15 cellular contexts compared by ENCODE assay signal in the genomic region with DNA sequence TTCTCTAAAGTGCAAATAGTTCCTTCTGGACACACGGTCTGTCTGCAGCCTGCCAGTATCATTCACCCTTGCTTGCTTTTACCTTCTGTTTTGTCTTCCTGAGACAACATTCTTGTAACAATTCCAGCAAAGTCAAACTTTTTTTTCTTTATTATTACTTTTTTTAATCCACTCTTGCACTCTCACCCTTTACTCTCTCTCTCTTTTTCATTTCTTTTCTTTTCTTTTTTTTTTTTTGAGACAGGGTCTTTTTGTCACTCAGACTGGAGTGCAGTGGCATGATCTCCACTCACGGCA. TPM values are rescaled to one million over a fixed set of nuclear protein-coding genes. Genes with fewer than 3 reads are reported as not detected.
DNase-seq lines count a peak whose midpoint lies in the region; ATAC-seq, FAIRE-seq and TF ChIP-seq lines count a peak whose summit lies in the region.
"Had no signal": no experiment of that assay in that cellular context is flagged by ENCODE, and none has a peak within 500 bp of the region (broad histone marks: within the 10 kb centered on the region; RNA-seq: fewer than 3 reads in every experiment).

No MANE protein-coding gene starts in this region.

- H3K4me2 ChIP-seq in astrocyte (ENCODE audit: low read length): no peak overlapping the region
- H3K4me2 ChIP-seq in H9 (ENCODE audit: insufficient read depth, insufficient read length, low read length): no peak overlapping the region

- no peak overlapping the region for H2BK5ac ChIP-seq in H9 (ENCODE audit: insufficient read length, low read length)

- H3K4me3 ChIP-seq in astrocyte (ENCODE audit: insufficient read depth, low read depth, low read length): no peak overlapping the region
- H3K4me3 ChIP-seq in mucosa of rectum (ENCODE audit: low read length in 2 of 2): no peak overlapping the region
- H3K4me3 ChIP-seq in vagina: no peak overlapping the region
- H3K4me3 ChIP-seq: heart right ventricle had no signal

- H4K5ac ChIP-seq in H9 (ENCODE audit: insufficient read length, low read depth, low read length): no peak overlapping the region

- POLR2A ChIA-PET in activated naive CD8-positive, alpha-beta T cell treated with anti-CD3 and anti-CD28 coated beads, Interleukin-2, amount 10 ng/mL, durations not matched to agents 7 days and 5 days (lab: Charles Lee): no interaction called here

- H4K91ac ChIP-seq in H9 (ENCODE audit: insufficient read length, low read depth, low read length): no peak overlapping the region

- H3K4me1 ChIP-seq in astrocyte (ENCODE audit: insufficient read depth, low read length): no peaks in the 10 kb centered on the region
- peaks cover 8 to 14% of the 10 kb centered on the region in 2 donors for H3K4me1 ChIP-seq in mucosa of rectum (ENCODE audit: control insufficient read depth in 2 of 2, insufficient read depth in 2 of 2, low read length in 2 of 2)
- peaks cover 4% of the 10 kb centered on the region for H3K4me1 ChIP-seq in vagina
- no peaks in the 10 kb centered on the region; the same call in 1 of the 2 replicates for H3K4me1 ChIP-seq in H9 (ENCODE audit: insufficient read depth, low read length)

- H3K9me3 ChIP-seq in astrocyte (ENCODE audit: insufficient read depth, low read depth, low read length) (no peaks in the 10 kb centered on the region), mucosa of rectum (ENCODE audit: control insufficient read depth in 2 of 2, low read length in 2 of 2) (no peaks in the 10 kb centered on the region), vagina (no peaks in the 10 kb centered on the region), H9 (ENCODE audit: control insufficient read depth, low read depth, low read length) (no peaks in the 10 kb centered on the region)
- H3K9me3 ChIP-seq: heart right ventricle had no signal

- no peak overlapping the region for H3K23ac ChIP-seq in H9 (ENCODE audit: insufficient read length, low read depth, low read length)

- H3K36me3 ChIP-seq in astrocyte (ENCODE audit: insufficient read depth, low read length) (no peaks in the 10 kb centered on the region), mucosa of rectum (ENCODE audit: control insufficient read depth in 2 of 2, insufficient read depth in 2 of 2, low read length in 2 of 2) (no peaks in the 10 kb centered on the region), vagina (no peaks in the 10 kb centered on the region)
- H3K36me3 ChIP-seq: heart right ventricle had no signal

- no peak for DNase-seq in activated naive CD8-positive, alpha-beta T cell treated with anti-CD3 and anti-CD28 coated beads, Interleukin-2, amount 10 ng/mL, durations not matched to agents 7 days and 5 days
- no peak for DNase-seq in activated naive CD8-positive, alpha-beta T cell treated with anti-CD3 and anti-CD28 coated beads for 36 hours
- no peak for DNase-seq in astrocyte (ENCODE audit: low read depth)
- no peak for DNase-seq in vagina (ENCODE audit: extremely low spot score in 2 of 2)
- no peak for DNase-seq in H9
- no peak for DNase-seq in stimulated activated CD4-positive, alpha-beta T cell treated with anti-CD3 and anti-CD28 coated beads, Interleukin-2, amount 100 ng/mL, for 48 hours
- no peak for DNase-seq in CD1c-positive myeloid dendritic cell (ENCODE audit: extremely low spot score)
- DNase-seq: NCI-H1048; stimulated activated CD4-positive, alpha-beta T cell treated with anti-CD3 and anti-CD28 coated beads, Interleukin-12 subunit alpha, Interleukin-12 subunit beta, amount 100 ng/mL, for 4 hours had no signal

- H3K27me3 ChIP-seq in astrocyte (ENCODE audit: insufficient read depth, low read length): peaks cover 3% of the 10 kb centered on the region
- no peaks in the 10 kb centered on the region for H3K27me3 ChIP-seq in mucosa of rectum (ENCODE audit: control insufficient read depth in 2 of 2, insufficient read depth in 2 of 2, low read length in 2 of 2)
- H3K27me3 ChIP-seq in vagina: no peaks in the 10 kb centered on the region
- H3K27me3 ChIP-seq in H9 (ENCODE audit: insufficient read depth, low read length): no peaks in the 10 kb centered on the region
- H3K27me3 ChIP-seq: heart right ventricle had no signal

- H3T11ph ChIP-seq in H9 (ENCODE audit: low read length): no peak overlapping the region

- H3K9ac ChIP-seq in astrocyte (ENCODE audit: low read length) (no peak overlapping the region), mucosa of rectum (ENCODE audit: low read depth in 1 of 2, low read length in 2 of 2) (peak overlapping the region; percentile 30 to 32), H9 (ENCODE audit: extremely low read depth, insufficient read length, low read length) (no peak overlapping the region)

- H2BK120ac ChIP-seq in H9 (ENCODE audit: low read depth, low read length, poor library complexity, severe bottlenecking): no peak overlapping the region

- no peak overlapping the region for H3K18ac ChIP-seq in H9 (ENCODE audit: insufficient read length, low read depth, low read length)

- H3K79me2 ChIP-seq in astrocyte (ENCODE audit: insufficient read depth, low read length): no peaks in the 10 kb centered on the region
- no peaks in the 10 kb centered on the region for H3K79me2 ChIP-seq in H9 (ENCODE audit: insufficient read depth, low read length)

- no peak for ATAC-seq in activated naive CD8-positive, alpha-beta T cell treated with anti-CD3 and anti-CD28 coated beads, Interleukin-2, amount 10 ng/mL, durations not matched to agents 7 days and 5 days (ENCODE audit: low read depth)

- peak overlapping the region; percentile 20 for H3K27ac Mint-ChIP-seq in activated naive CD8-positive, alpha-beta T cell treated with anti-CD3 and anti-CD28 coated beads, Interleukin-2, amount 10 ng/mL, durations not matched to agents 7 days and 5 days
- H3K27ac Mint-ChIP-seq in activated naive CD8-positive, alpha-beta T cell treated with anti-CD3 and anti-CD28 coated beads for 36 hours: no peak overlapping the region
- peak overlapping the region; percentile 30 for H3K27ac Mint-ChIP-seq in astrocyte (ENCODE audit: unreplicated experiment)
- peak overlapping the region in 1 of 3 experiments; percentile 36; a peak in 3 of 7 replicates for H3K27ac Mint-ChIP-seq in H9
- H3K27ac Mint-ChIP-seq: HFFc6 had no signal

- no peak overlapping the region for H2BK12ac ChIP-seq in H9 (ENCODE audit: insufficient read length, low read depth, low read length)

- H4K8ac ChIP-seq in H9 (replicated peaks; ENCODE audit: insufficient read length, low read depth, low read length): no peak overlapping the region

- peaks cover 1% of the 10 kb centered on the region for H3K9me3 Mint-ChIP-seq in activated naive CD8-positive, alpha-beta T cell treated with anti-CD3 and anti-CD28 coated beads, Interleukin-2, amount 10 ng/mL, durations not matched to agents 7 days and 5 days
- no peaks in the 10 kb centered on the region for H3K9me3 Mint-ChIP-seq in activated naive CD8-positive, alpha-beta T cell treated with anti-CD3 and anti-CD28 coated beads for 36 hours
- no peaks in the 10 kb centered on the region for H3K9me3 Mint-ChIP-seq in astrocyte (ENCODE audit: unreplicated experiment)
- H3K9me3 Mint-ChIP-seq in H9: peaks cover 0 to 8% of the 10 kb centered on the region in 2 experiments; a peak in 2 of 5 replicates
- H3K9me3 Mint-ChIP-seq: central memory CD8-positive, alpha-beta T cell; HFFc6 had no signal

- H3K4ac ChIP-seq in H9 (ENCODE audit: low read depth, low read length): no peak overlapping the region

- H3K23me2 ChIP-seq in H9 (ENCODE audit: insufficient read length, low read depth, low read length, poor library complexity, severe bottlenecking): no peaks in the 10 kb centered on the region

- no peak overlapping the region for H2BK15ac ChIP-seq in H9 (ENCODE audit: low read depth, low read length)

- no peak overlapping the region for H3K56ac ChIP-seq in H9 (ENCODE audit: insufficient read length, low read depth, low read length)

- H2AFZ ChIP-seq in astrocyte (ENCODE audit: low read depth, low read length): peak overlapping the region; percentile 21
- H2AFZ ChIP-seq in H9 (ENCODE audit: low read length): no peak overlapping the region

- no peak overlapping the region; the same call in 1 of the 2 replicates for H3K14ac ChIP-seq in H9 (ENCODE audit: insufficient read depth, low read length)

- no peak overlapping the region for H2AK5ac ChIP-seq in H9 (ENCODE audit: insufficient read length, low read length)

- intact Hi-C loops in vagina (cut with DNase I): no loop called here

- H4K20me1 ChIP-seq in astrocyte (ENCODE audit: insufficient read depth, low read length) (no peaks in the 10 kb centered on the region), H9 (ENCODE audit: control insufficient read depth, insufficient read depth, insufficient read length) (no peaks in the 10 kb centered on the region)

- TF ChIP-seq POLR2A in vagina (IDR thresholded peaks at IDR 0.05): no peak

- peaks cover 28% of the 10 kb centered on the region for H3K4me1 Mint-ChIP-seq in activated naive CD8-positive, alpha-beta T cell treated with anti-CD3 and anti-CD28 coated beads, Interleukin-2, amount 10 ng/mL, durations not matched to agents 7 days and 5 days
- peaks cover 29% of the 10 kb centered on the region for H3K4me1 Mint-ChIP-seq in activated naive CD8-positive, alpha-beta T cell treated with anti-CD3 and anti-CD28 coated beads for 36 hours
- H3K4me1 Mint-ChIP-seq in astrocyte (ENCODE audit: low read depth, unreplicated experiment) (peaks cover 18% of the 10 kb centered on the region), H9 (peaks cover 22 to 23% of the 10 kb centered on the region in 2 experiments)

- H3K27ac ChIP-seq in astrocyte (ENCODE audit: low read depth, low read length): no peak overlapping the region
- H3K27ac ChIP-seq in mucosa of rectum (ENCODE audit: low read depth in 2 of 2, low read length in 2 of 2): peak overlapping the region; percentile 67 to 85
- H3K27ac ChIP-seq in vagina: peak overlapping the region; percentile 45
- no peak overlapping the region for H3K27ac ChIP-seq in H9 (ENCODE audit: insufficient read length, low read depth, low read length)
- H3K27ac ChIP-seq: heart right ventricle had no signal

- H3K27me3 Mint-ChIP-seq in activated naive CD8-positive, alpha-beta T cell treated with anti-CD3 and anti-CD28 coated beads, Interleukin-2, amount 10 ng/mL, durations not matched to agents 7 days and 5 days: no peaks in the 10 kb centered on the region
- no peaks in the 10 kb centered on the region for H3K27me3 Mint-ChIP-seq in activated naive CD8-positive, alpha-beta T cell treated with anti-CD3 and anti-CD28 coated beads for 36 hours
- no peaks in the 10 kb centered on the region for H3K27me3 Mint-ChIP-seq in astrocyte (ENCODE audit: low read depth, unreplicated experiment)
- H3K27me3 Mint-ChIP-seq in H9 (ENCODE audit: low read depth): no peaks in the 10 kb centered on the region
- H3K27me3 Mint-ChIP-seq: central memory CD8-positive, alpha-beta T cell had no signal

- no peaks in the 10 kb centered on the region for H3K36me3 Mint-ChIP-seq in activated naive CD8-positive, alpha-beta T cell treated with anti-CD3 and anti-CD28 coated beads, Interleukin-2, amount 10 ng/mL, durations not matched to agents 7 days and 5 days
- peaks cover 4% of the 10 kb centered on the region for H3K36me3 Mint-ChIP-seq in activated naive CD8-positive, alpha-beta T cell treated with anti-CD3 and anti-CD28 coated beads for 36 hours
- no peaks in the 10 kb centered on the region for H3K36me3 Mint-ChIP-seq in astrocyte (ENCODE audit: low read depth, unreplicated experiment)
- H3K36me3 Mint-ChIP-seq in H9 (ENCODE audit: insufficient read depth in 1 of 3, low read depth in 3 of 3): no peaks in the 10 kb centered on the region; a peak in 2 of 7 replicates

- no peak for TF ChIP-seq CTCF in astrocyte (IDR thresholded peaks at IDR 0.05; ENCODE audit: insufficient read depth, low read depth, low read length)
- no peak for TF ChIP-seq CTCF in vagina (IDR thresholded peaks at IDR 0.05)
- no peak; the same call in 2 of the 3 replicates for TF ChIP-seq CTCF in H9 (conservative IDR thresholded peaks at IDR 0.05)

- H3K79me1 ChIP-seq in H9 (ENCODE audit: insufficient read depth, low read depth, low read length, poor library complexity, severe bottlenecking): no peaks in the 10 kb centered on the region

- FAIRE-seq in astrocyte (lab: Jason Lieb, UNC): no peak
- FAIRE-seq: HTR-8/SVneo had no signal

- no peak overlapping the region for H2BK20ac ChIP-seq in H9 (ENCODE audit: low read depth, low read length, poor library complexity, severe bottlenecking)

- no peak overlapping the region for H3K4me3 Mint-ChIP-seq in activated naive CD8-positive, alpha-beta T cell treated with anti-CD3 and anti-CD28 coated beads, Interleukin-2, amount 10 ng/mL, durations not matched to agents 7 days and 5 days
- H3K4me3 Mint-ChIP-seq in activated naive CD8-positive, alpha-beta T cell treated with anti-CD3 and anti-CD28 coated beads for 36 hours: no peak overlapping the region
- H3K4me3 Mint-ChIP-seq in astrocyte (ENCODE audit: unreplicated experiment) (no peak overlapping the region), H9 (no peak overlapping the region)
- H3K4me3 Mint-ChIP-seq: central memory CD8-positive, alpha-beta T cell; HFFc6 had no signal

- no CpG with 5 or more reads among the region's 2 CpGs for WGBS in H9 (ENCODE audit: extremely low coverage, insufficient read length, low lambda C conversion rate)

RNA-seq across cellular contexts. Expression of gene MCHR1, which starts 53.7 kb away (rescaled TPM):
- not detected for total RNA-seq in activated naive CD8-positive, alpha-beta T cell treated with anti-CD3 and anti-CD28 coated beads, Interleukin-2, amount 10 ng/mL, durations not matched to agents 7 days and 5 days
- total RNA-seq in activated naive CD8-positive, alpha-beta T cell treated with anti-CD3 and anti-CD28 coated beads for 36 hours: not detected
- 0.96 and 1.8 TPM in 2 replicates for total RNA-seq in astrocyte
- total RNA-seq in vagina: not detected
- total RNA-seq in H9 (2021): 2.8 and 2.9 TPM in 2 replicates
- total RNA-seq: left colon had no signal

Comparison
In these comparisons a context has a peak if more than half of its experiments do, and no peak if none do; other contexts are left out.
1. H3K27ac ChIP-seq: peak in mucosa of rectum (2 of 2) and vagina (single experiment); none in astrocyte (single experiment) and H9 (single experiment).
2. H3K9ac ChIP-seq: peak in mucosa of rectum (2 of 2); none in astrocyte (single experiment) and H9 (single experiment).